ENCODE assay signal across 13 cellular contexts in the genomic region with DNA sequence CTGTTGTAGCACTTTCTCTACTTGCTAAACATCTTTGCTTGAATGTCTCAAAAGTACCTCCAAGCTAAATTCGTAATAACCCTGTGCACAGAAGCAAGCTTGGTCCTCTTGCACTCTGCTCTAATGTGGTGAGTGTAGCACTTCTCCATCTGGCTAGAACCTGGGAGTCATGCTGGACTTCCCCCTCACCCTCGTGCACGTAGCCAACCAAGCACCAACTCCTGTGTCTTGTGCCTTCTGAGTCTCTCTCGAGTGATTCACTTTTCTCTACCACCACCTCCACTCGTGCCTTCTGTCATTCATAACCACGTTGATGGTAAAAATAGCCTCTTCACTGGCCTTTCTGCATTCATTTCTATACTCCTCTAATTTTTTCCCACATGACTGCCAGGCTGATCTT.
DNase-seq lines count a peak whose midpoint lies in the region; ATAC-seq, FAIRE-seq and TF ChIP-seq lines count a peak whose summit lies in the region.
"Had no signal": no experiment of that assay in that cellular context is flagged by ENCODE, and none has a peak within 500 bp of the region (broad histone marks: within the 10 kb centered on the region; RNA-seq: fewer than 3 reads in every experiment).

No MANE protein-coding gene starts in this region.

- H3K36me3 ChIP-seq in bronchial epithelial cell (ENCODE audit: control insufficient read depth, insufficient read depth, low read length) (no peaks in the 10 kb centered on the region), MG63 (no peaks in the 10 kb centered on the region), uterus (no peaks in the 10 kb centered on the region)

- peak; percentile 55 for FAIRE-seq in bronchial epithelial cell (lab: Jason Lieb, UNC)
- FAIRE-seq: endometrium, GM19239 had no signal

- H3K27me3 ChIP-seq in bronchial epithelial cell (ENCODE audit: control insufficient read depth, insufficient read depth, low read length) (no peaks in the 10 kb centered on the region), MG63 (no peaks in the 10 kb centered on the region), uterus (no peaks in the 10 kb centered on the region)

- H3K36me3 Mint-ChIP-seq in activated T-cell treated with anti-CD3 and anti-CD28 coated beads, Interleukin-2, amount 50 U/mL, for 4 hours (ENCODE audit: insufficient read depth) = no peaks in the 10 kb centered on the region

- H3K4me3 ChIP-seq in bronchial epithelial cell (ENCODE audit: low read depth, low read length) (no peak overlapping the region), MG63 (no peak overlapping the region), uterus (no peak overlapping the region)
- H3K4me3 ChIP-seq: skin epidermis had no signal

- no peak overlapping the region for H3K4me3 Mint-ChIP-seq in activated T-cell treated with anti-CD3 and anti-CD28 coated beads, Interleukin-2, amount 50 U/mL, for 4 hours

- TF ChIP-seq POLR2A in uterus (IDR thresholded peaks at IDR 0.05) = no peak

- H3K9me3 ChIP-seq in MG63 (no peaks in the 10 kb centered on the region), uterus (no peaks in the 10 kb centered on the region)

- no peaks in the 10 kb centered on the region for H3K4me1 Mint-ChIP-seq in activated T-cell treated with anti-CD3 and anti-CD28 coated beads, Interleukin-2, amount 50 U/mL, for 4 hours (ENCODE audit: low read depth)

- no peak overlapping the region for H3K27ac ChIP-seq in uterus
- H3K27ac ChIP-seq: C4-2B, skin epidermis had no signal

- intact Hi-C loops in uterus (cut with DNase I; ENCODE audit: low total_unique reads) = no loop called here

- ATAC-seq in GM19438 (IDR thresholded peaks at IDR 0.05; ENCODE audit: low read depth, unreplicated experiment) (peak; percentile 70), HG03354 (IDR thresholded peaks at IDR 0.05; ENCODE audit: poor library complexity, severe bottlenecking, unreplicated experiment) (peak; percentile 61)
- ATAC-seq in activated T-cell treated with anti-CD3 and anti-CD28 coated beads, Interleukin-2, amount 50 U/mL, for 4 hours = no peak

- H3K9me3 Mint-ChIP-seq in activated T-cell treated with anti-CD3 and anti-CD28 coated beads, Interleukin-2, amount 50 U/mL, for 4 hours = no peaks in the 10 kb centered on the region

- TF ChIP-seq CTCF in bronchial epithelial cell (IDR thresholded peaks at IDR 0.05; ENCODE audit: insufficient read depth, low read length, severe bottlenecking) (no peak), uterus (IDR thresholded peaks at IDR 0.05) (no peak)

- peak; percentile 36 for DNase-seq in AG20443 (ENCODE audit: low spot score)
- DNase-seq in bronchial epithelial cell (ENCODE audit: low read depth) = no peak
- no peak for DNase-seq in NCI-H2196 (lab: John Stamatoyannopoulos, UW; ENCODE audit: unreplicated experiment)
- no peak for DNase-seq in MG63
- no peak for DNase-seq in uterus
- no peak for DNase-seq in activated T-cell treated with anti-CD3 and anti-CD28 coated beads, Interleukin-2, amount 50 U/mL, for 4 hours
- DNase-seq: Kasumi-1 had no signal

- H3K27me3 Mint-ChIP-seq in activated T-cell treated with anti-CD3 and anti-CD28 coated beads, Interleukin-2, amount 50 U/mL, for 4 hours (ENCODE audit: low read depth) = peaks cover 19% of the 10 kb centered on the region

- H3K4me1 ChIP-seq in uterus = no peaks in the 10 kb centered on the region

Comparison
In these comparisons a context has a peak if more than half of its experiments do, and no peak if none do; other contexts are left out.
1. ATAC-seq: peak in GM19438 (single experiment) and HG03354 (single experiment); none in activated T-cell treated with anti-CD3 and anti-CD28 coated beads, Interleukin-2, amount 50 U/mL, for 4 hours (0 of 2).